22 cellular contexts compared by ENCODE assay signal in genomic region chr10:116845823-116846222, GRCh38. TPM values are rescaled to one million over a fixed set of nuclear protein-coding genes. Genes with fewer than 3 reads are reported as not detected.
DNase-seq lines count a peak whose midpoint lies in the region; ATAC-seq, FAIRE-seq and TF ChIP-seq lines count a peak whose summit lies in the region.
"Had no signal": no experiment of that assay in that cellular context is flagged by ENCODE, and none has a peak within 500 bp of the region (broad histone marks: within the 10 kb centered on the region; RNA-seq: fewer than 3 reads in every experiment).

No MANE protein-coding gene starts in this region.

- H3K4me2 ChIP-seq in OCI-LY1 (ENCODE audit: low read length) (peak overlapping the region; percentile 36), astrocyte (ENCODE audit: low read length) (peak overlapping the region; percentile 12)
- H3K4me2 ChIP-seq: BLaER1 had no signal

- H2AFZ ChIP-seq in OCI-LY1 (ENCODE audit: low read length): no peak overlapping the region
- no peak overlapping the region for H2AFZ ChIP-seq in astrocyte (ENCODE audit: low read depth, low read length)
- H2AFZ ChIP-seq: GM23338 had no signal

- intact Hi-C loops in aorta (cut with DNase I): no loop called here

- no peak overlapping the region for H3K27ac Mint-ChIP-seq in astrocyte (ENCODE audit: unreplicated experiment)
- H3K27ac Mint-ChIP-seq: GM23338 had no signal

- TF ChIP-seq CTCF in OCI-LY1 (IDR thresholded peaks at IDR 0.05; ENCODE audit: low read length) (no peak), astrocyte (IDR thresholded peaks at IDR 0.05; ENCODE audit: insufficient read depth, low read depth, low read length) (no peak), right atrium auricular region (IDR thresholded peaks at IDR 0.05) (no peak)

- H3K4me3 Mint-ChIP-seq in astrocyte (ENCODE audit: unreplicated experiment): no peak overlapping the region
- H3K4me3 Mint-ChIP-seq: CD4-positive, alpha-beta memory T cell; GM23338 had no signal

- ATAC-seq in aorta (ENCODE audit: low FRiP score): no peak
- ATAC-seq in HG02973 (IDR thresholded peaks at IDR 0.05; ENCODE audit: unreplicated experiment): no peak
- ATAC-seq: GM23338, Right ventricle myocardium inferior had no signal

- H3K9me3 Mint-ChIP-seq in astrocyte (ENCODE audit: unreplicated experiment): no peaks in the 10 kb centered on the region
- H3K9me3 Mint-ChIP-seq: GM23338 had no signal

- H3K4me3 ChIP-seq in OCI-LY1 (ENCODE audit: low read depth, low read length, poor library complexity, severe bottlenecking): peak overlapping the region; percentile 22
- H3K4me3 ChIP-seq in astrocyte (ENCODE audit: insufficient read depth, low read depth, low read length): no peak overlapping the region
- H3K4me3 ChIP-seq in right atrium auricular region: no peak overlapping the region
- H3K4me3 ChIP-seq in aorta (ENCODE audit: low read length in 2 of 2): no peak overlapping the region
- H3K4me3 ChIP-seq: BLaER1, GM23338 had no signal

- peaks cover 8% of the 10 kb centered on the region; the same call in 1 of the 2 replicates for H3F3A ChIP-seq in OCI-LY1 (ENCODE audit: insufficient read depth, low read length)

- peaks cover 3% of the 10 kb centered on the region for H3K27me3 Mint-ChIP-seq in astrocyte (ENCODE audit: low read depth, unreplicated experiment)

- H3K27me3 ChIP-seq in OCI-LY1 (ENCODE audit: insufficient read depth, low read length): no peaks in the 10 kb centered on the region
- H3K27me3 ChIP-seq in astrocyte (ENCODE audit: insufficient read depth, low read length): no peaks in the 10 kb centered on the region
- H3K27me3 ChIP-seq in right atrium auricular region: no peaks in the 10 kb centered on the region
- H3K27me3 ChIP-seq in aorta (ENCODE audit: control insufficient read depth in 1 of 2, insufficient read depth in 2 of 2, low read length in 1 of 2): no peaks in the 10 kb centered on the region
- H3K27me3 ChIP-seq: BLaER1 had no signal

- H3K79me2 ChIP-seq in OCI-LY1 (ENCODE audit: insufficient read depth, low read length) (peaks cover 21% of the 10 kb centered on the region), astrocyte (ENCODE audit: insufficient read depth, low read length) (no peaks in the 10 kb centered on the region)

- no peak for FAIRE-seq in astrocyte (lab: Jason Lieb, UNC)
- FAIRE-seq: G401.6 had no signal

- peaks cover 3% of the 10 kb centered on the region for H3K36me3 Mint-ChIP-seq in astrocyte (ENCODE audit: low read depth, unreplicated experiment)
- H3K36me3 Mint-ChIP-seq: CD4-positive, alpha-beta memory T cell had no signal

- H3K36me3 ChIP-seq in OCI-LY1 (ENCODE audit: insufficient read depth, low read length) (peaks cover 7% of the 10 kb centered on the region; the same call in 1 of the 2 replicates), astrocyte (ENCODE audit: insufficient read depth, low read length) (no peaks in the 10 kb centered on the region), right atrium auricular region (no peaks in the 10 kb centered on the region), aorta (ENCODE audit: control insufficient read depth in 1 of 2, insufficient read depth in 2 of 2, low read length in 1 of 2) (no peaks in the 10 kb centered on the region)
- H3K36me3 ChIP-seq: BLaER1 had no signal

- H4K20me1 ChIP-seq in OCI-LY1 (ENCODE audit: insufficient read depth, low read length): no peaks in the 10 kb centered on the region
- H4K20me1 ChIP-seq in astrocyte (ENCODE audit: insufficient read depth, low read length): no peaks in the 10 kb centered on the region
- H4K20me1 ChIP-seq: BLaER1 had no signal

- DNase-seq in DMS53 (lab: John Stamatoyannopoulos, UW): peak; percentile 41
- DNase-seq in DMS53 treated with DMSO at 0.1 percent for 48 hours (lab: John Stamatoyannopoulos, UW; ENCODE audit: unreplicated experiment): no peak
- no peak for DNase-seq in astrocyte (ENCODE audit: low read depth)
- DNase-seq in right atrium auricular region (ENCODE audit: low spot score): no peak
- no peak for DNase-seq in aorta
- DNase-seq in activated naive CD4-positive, alpha-beta T cell (lab: John Stamatoyannopoulos, UW): no peak
- DNase-seq: CD4-positive, alpha-beta memory T cell; DMS79; KBM-7; NCI-H1105; NCI-H1694 treated with DMSO at 0.1 percent for 48 hours; NCI-H2107; NCI-H510A treated with DMSO at 0.1 percent for 48 hours; NCI-H774 had no signal

- 66 to 68% methylated on average over 2 of the region's 2 CpGs for WGBS in aorta, 2 donors

- H3K27ac ChIP-seq in OCI-LY1 (ENCODE audit: low read depth, low read length, poor library complexity, severe bottlenecking): peak overlapping the region; percentile 49
- no peak overlapping the region for H3K27ac ChIP-seq in astrocyte (ENCODE audit: low read depth, low read length)
- no peak overlapping the region for H3K27ac ChIP-seq in right atrium auricular region
- H3K27ac ChIP-seq in aorta (ENCODE audit: low read depth in 1 of 2, low read length in 2 of 2): no peak overlapping the region
- H3K27ac ChIP-seq: 22Rv1, BLaER1 had no signal

- H3K4me1 ChIP-seq in OCI-LY1 (ENCODE audit: insufficient read depth, low read length, severe bottlenecking): peaks cover 92% of the 10 kb centered on the region
- peaks cover 14% of the 10 kb centered on the region for H3K4me1 ChIP-seq in astrocyte (ENCODE audit: insufficient read depth, low read length)
- peaks cover 0 to 12% of the 10 kb centered on the region in 2 donors for H3K4me1 ChIP-seq in right atrium auricular region
- H3K4me1 ChIP-seq in aorta (ENCODE audit: control insufficient read depth in 1 of 2, insufficient read depth in 2 of 2, low read length in 2 of 2): no peaks in the 10 kb centered on the region
- H3K4me1 ChIP-seq: BLaER1 had no signal

- H3K9me3 ChIP-seq in OCI-LY1 (ENCODE audit: low read length) (no peaks in the 10 kb centered on the region), astrocyte (ENCODE audit: insufficient read depth, low read depth, low read length) (no peaks in the 10 kb centered on the region), right atrium auricular region (no peaks in the 10 kb centered on the region), aorta (ENCODE audit: control insufficient read depth, low read length) (no peaks in the 10 kb centered on the region)

- peaks cover 9% of the 10 kb centered on the region for H3K4me1 Mint-ChIP-seq in astrocyte (ENCODE audit: low read depth, unreplicated experiment)

- H3K9ac ChIP-seq in OCI-LY1 (ENCODE audit: low read length) (peak overlapping the region; percentile 13; the same call in 1 of the 2 replicates), astrocyte (ENCODE audit: low read length) (no peak overlapping the region)
- H3K9ac ChIP-seq: BLaER1 had no signal

- H3K9me2 ChIP-seq in OCI-LY1 (ENCODE audit: low read depth, low read length): no peaks in the 10 kb centered on the region

RNA-seq across cellular contexts. Expression of gene ENO4, which starts 3.5 kb away (rescaled TPM):
- total RNA-seq in astrocyte: 0.52 and 1.4 TPM in 2 replicates
- total RNA-seq in right atrium auricular region: under 1 TPM in 1 of 2 donors, not detected in 1; 0.15 TPM
- total RNA-seq in aorta: under 1 TPM in 1 of 2 donors, not detected in 1; 0.51 TPM
- polyA plus RNA-seq in aorta: under 1 TPM in 1 of 2 donors, not detected in 1; 0.41 TPM
- total RNA-seq: CD4-positive, alpha-beta memory T cell; Right ventricle myocardium inferior; T-helper 2 cell treated with Interferon-gamma antibody and Interleukin-4, amounts not matched to agents 100 ng/mL and 5 ng/mL, for 36 hours had no signal
- polyA plus RNA-seq: CD4-positive, alpha-beta memory T cell had no signal
